ENCODE assay signal across 16 cellular contexts in genomic region chr4:34417160-34417559, GRCh38.
"Had no signal": no experiment of that assay in that cellular context is flagged by ENCODE, and none has a peak within 500 bp of the region (broad histone marks: within the 10 kb centered on the region; RNA-seq: fewer than 3 reads in every experiment).

No MANE protein-coding gene starts in this region.

- H3K27me3 ChIP-seq: hepatocyte, tibial artery, vagina had no signal

- H3K79me2 ChIP-seq: hepatocyte had no signal

- H3K36me3 Mint-ChIP-seq: stimulated activated memory B cell treated with anti-CD40 and anti-IgM and Interleukin-4, amounts not matched to agents 10 μg/mL and 1 μg/mL and 100 μg/mL, for 72 hours had no signal

- H3K4me1 Mint-ChIP-seq: activated B cell treated with CpG ODN at 0.5 μM for 24 hours; activated CD4-positive, alpha-beta T cell treated with anti-CD3 and anti-CD28 coated beads, Interleukin-2, amount 10 ng/mL, durations not matched to agents 7 days and 5 days; naive thymus-derived CD4-positive, alpha-beta T cell; stimulated activated memory B cell treated with anti-CD40 and anti-IgM and Interleukin-4, amounts not matched to agents 10 μg/mL and 1 μg/mL and 100 μg/mL, for 72 hours had no signal

- H2AFZ ChIP-seq: hepatocyte had no signal

- H3K27me3 Mint-ChIP-seq: activated B cell treated with CpG ODN at 0.5 μM for 24 hours; activated CD4-positive, alpha-beta T cell treated with anti-CD3 and anti-CD28 coated beads, Interleukin-2, amount 10 ng/mL, durations not matched to agents 7 days and 5 days; naive thymus-derived CD4-positive, alpha-beta T cell; stimulated activated memory B cell treated with anti-CD40 and anti-IgM and Interleukin-4, amounts not matched to agents 10 μg/mL and 1 μg/mL and 100 μg/mL, for 72 hours had no signal

- H3K4me3 Mint-ChIP-seq: activated B cell treated with CpG ODN at 0.5 μM for 24 hours; activated CD4-positive, alpha-beta T cell treated with anti-CD3 and anti-CD28 coated beads, Interleukin-2, amount 10 ng/mL, durations not matched to agents 7 days and 5 days; naive thymus-derived CD4-positive, alpha-beta T cell; stimulated activated memory B cell treated with anti-CD40 and anti-IgM and Interleukin-4, amounts not matched to agents 10 μg/mL and 1 μg/mL and 100 μg/mL, for 72 hours had no signal

- ATAC-seq: lower lobe of right lung; naive thymus-derived CD4-positive, alpha-beta T cell; right cardiac atrium; stimulated activated memory B cell treated with anti-CD40 and anti-IgM and Interleukin-4, amounts not matched to agents 10 μg/mL and 1 μg/mL and 100 μg/mL, for 72 hours had no signal

- H3K4me1 ChIP-seq: lower lobe of right lung, tibial artery, vagina had no signal

- H3K27ac Mint-ChIP-seq: activated B cell treated with CpG ODN at 0.5 μM for 24 hours; activated CD4-positive, alpha-beta T cell treated with anti-CD3 and anti-CD28 coated beads, Interleukin-2, amount 10 ng/mL, durations not matched to agents 7 days and 5 days; naive thymus-derived CD4-positive, alpha-beta T cell; stimulated activated memory B cell treated with anti-CD40 and anti-IgM and Interleukin-4, amounts not matched to agents 10 μg/mL and 1 μg/mL and 100 μg/mL, for 72 hours had no signal

- H3K27ac ChIP-seq: coronary artery, hepatocyte, lower lobe of right lung, tibial artery, vagina had no signal

- H3K4me3 ChIP-seq: coronary artery, hepatocyte, lower lobe of right lung, tibial artery, vagina had no signal

- H3K9me3 ChIP-seq: lower lobe of right lung, tibial artery, vagina had no signal

- DNase-seq: activated B cell treated with CpG ODN at 0.5 μM for 24 hours; activated CD4-positive, alpha-beta T cell treated with anti-CD3 and anti-CD28 coated beads, Interleukin-2, amount 10 ng/mL, durations not matched to agents 7 days and 5 days; activated CD8-positive, alpha-beta memory T cell treated with anti-CD3 and anti-CD28 coated beads for 24 hours; activated naive CD4-positive, alpha-beta T cell treated with Interleukin-2 at 50 U/mL for 16 hours; caudate nucleus; effector CD4-positive, alpha-beta T cell; lower lobe of right lung; naive thymus-derived CD4-positive, alpha-beta T cell; nucleus accumbens; right cardiac atrium; stimulated activated CD4-positive, alpha-beta T cell treated with anti-CD3 and anti-CD28 coated beads, Interleukin-1b, Interleukin-23, amount 100 ng/mL, for 48 hours; tibial artery had no signal

- H3K36me3 ChIP-seq: lower lobe of right lung, tibial artery, vagina had no signal

- H3K4me2 ChIP-seq: hepatocyte had no signal
